8 cellular contexts compared by ENCODE assay signal in genomic region chrX:9341305-9342201, GRCh38.
DNase-seq lines count a peak whose midpoint lies in the region; ATAC-seq, FAIRE-seq and TF ChIP-seq lines count a peak whose summit lies in the region.

No MANE protein-coding gene starts in this region.

- no peak for TF ChIP-seq POLR2A in GM12892 (IDR thresholded peaks at IDR 0.05; ENCODE audit: low read depth, low read length)

- DNase-seq in GM12892 (ENCODE audit: insufficient read length) (no peak), Kasumi-1 (lab: John Stamatoyannopoulos, UW) (peak; percentile 38 to 39), T-helper 9 cell (peak; percentile 40), chondrocyte (ENCODE audit: low spot score) (no peak), lung (ENCODE audit: low spot score) (peak; percentile 72), cortex of kidney (lab: John Stamatoyannopoulos, UW) (no peak)
- peak; percentile 22 to 79 (median 59) for DNase-seq in stimulated activated naive CD4-positive, alpha-beta T cell (lab: John Stamatoyannopoulos, UW)

- H3K27ac Mint-ChIP-seq in chondrocyte (ENCODE audit: unreplicated experiment): peak overlapping the region; percentile 88

- H3K27me3 ChIP-seq in lung (ENCODE audit: control insufficient read depth, insufficient read depth): no peaks in the 10 kb centered on the region

- ATAC-seq in GM21737 (IDR thresholded peaks at IDR 0.05; ENCODE audit: unreplicated experiment) (peak; percentile 72), lung (ENCODE audit: insufficient read depth, low FRiP score) (peak; percentile 28)

- H3K36me3 ChIP-seq in lung (ENCODE audit: control insufficient read depth in 2 of 2, insufficient read depth in 2 of 2, low read length in 2 of 2): no peaks in the 10 kb centered on the region

- peaks cover 0 to 14% of the 10 kb centered on the region in 2 donors for H3K4me1 ChIP-seq in lung (ENCODE audit: control insufficient read depth in 2 of 2, insufficient read depth in 2 of 2, low read length in 2 of 2)

- H3K9me3 ChIP-seq in lung (ENCODE audit: control insufficient read depth in 2 of 2, insufficient read depth in 1 of 2, low read length in 1 of 2): peaks cover 0 to 1% of the 10 kb centered on the region in 2 donors

- no peaks in the 10 kb centered on the region for H3K27me3 Mint-ChIP-seq in chondrocyte (ENCODE audit: low read depth)

- 0 to 5% methylated on average over 14 to 15 of the region's 15 CpGs for WGBS in lung, 2 donors

- peaks cover 8% of the 10 kb centered on the region for H3K9me3 Mint-ChIP-seq in chondrocyte (ENCODE audit: low read depth)

- TF ChIP-seq CTCF in chondrocyte (IDR thresholded peaks at IDR 0.05): peak; percentile 50
- no peak for TF ChIP-seq CTCF in lung (IDR thresholded peaks at IDR 0.05; ENCODE audit: control extremely low read depth, extremely low read depth)

- peak overlapping the region; percentile 58 for H3K4me3 Mint-ChIP-seq in chondrocyte (ENCODE audit: unreplicated experiment)

- H3K4me3 ChIP-seq in lung: no peak overlapping the region

- H3K36me3 Mint-ChIP-seq in chondrocyte (ENCODE audit: low read depth): no peaks in the 10 kb centered on the region

- FAIRE-seq in GM12892 (lab: Jason Lieb, UNC): peak; percentile 85

- peak overlapping the region; percentile 70 to 91 for H3K27ac ChIP-seq in lung (ENCODE audit: low read depth in 1 of 2, low read length in 1 of 2)

- H3K4me1 Mint-ChIP-seq in chondrocyte (ENCODE audit: low read depth): peaks cover 20% of the 10 kb centered on the region

Comparison
In these comparisons a context has a peak if more than half of its experiments do, and no peak if none do; other contexts are left out.
1. DNase-seq: peak in Kasumi-1 (2 of 2), T-helper 9 cell (single experiment), lung (single experiment) and stimulated activated naive CD4-positive, alpha-beta T cell (6 of 6); none in GM12892 (single experiment), chondrocyte (single experiment) and cortex of kidney (single experiment).